10 cellular contexts compared by ENCODE assay signal in genomic region chr2:233480490-233481202, GRCh38.
DNase-seq lines count a peak whose midpoint lies in the region; ATAC-seq and TF ChIP-seq lines count a peak whose summit lies in the region.
"Had no signal": no experiment of that assay in that cellular context is flagged by ENCODE, and none has a peak within 500 bp of the region (broad histone marks: within the 10 kb centered on the region; RNA-seq: fewer than 3 reads in every experiment).

No MANE protein-coding gene starts in this region.

- TF ChIP-seq CTCF in LNCAP (IDR thresholded peaks at IDR 0.05): peak; percentile 63
- peak; percentile 24 for TF ChIP-seq CTCF in astrocyte of the cerebellum (IDR thresholded peaks at IDR 0.05; ENCODE audit: low read depth, low read length, missing control alignments)

- H3K4me3 ChIP-seq in astrocyte of the cerebellum (ENCODE audit: low read depth, low read length): no peak overlapping the region
- no peak overlapping the region for H3K4me3 ChIP-seq in mesenchymal stem cell (ENCODE audit: insufficient read depth in 1 of 2, low read depth in 1 of 2, low read length in 2 of 2)

- no peak overlapping the region for H2BK5ac ChIP-seq in mesenchymal stem cell (ENCODE audit: low read depth, low read length, poor library complexity, severe bottlenecking)

- H2AFZ ChIP-seq in mesenchymal stem cell (ENCODE audit: low read depth, low read length): no peak overlapping the region

- H4K91ac ChIP-seq in mesenchymal stem cell (ENCODE audit: low read length): no peak overlapping the region

- H3K4me2 ChIP-seq in mesenchymal stem cell (ENCODE audit: low read length, poor library complexity, severe bottlenecking): no peak overlapping the region

- peak overlapping the region; percentile 27 for H3K27ac ChIP-seq in mesenchymal stem cell (ENCODE audit: low read length, poor library complexity, severe bottlenecking)

- H2AK5ac ChIP-seq in mesenchymal stem cell (ENCODE audit: low read length, severe bottlenecking): peak overlapping the region; percentile 1

- no peaks in the 10 kb centered on the region for H3K27me3 ChIP-seq in mesenchymal stem cell (ENCODE audit: control insufficient read depth in 1 of 2, insufficient read depth in 1 of 2, low read length in 2 of 2)

- H3K4me1 ChIP-seq in mesenchymal stem cell (ENCODE audit: control insufficient read depth, insufficient read depth, low read depth, low read length): peaks cover 19% of the 10 kb centered on the region

- no peaks in the 10 kb centered on the region for H3K9me3 ChIP-seq in mesenchymal stem cell (ENCODE audit: control insufficient read depth, low read length)

- H3K23ac ChIP-seq in mesenchymal stem cell (ENCODE audit: low read length in 2 of 2): no peak overlapping the region

- H2BK15ac ChIP-seq in mesenchymal stem cell (ENCODE audit: low read depth, poor library complexity, severe bottlenecking): no peak overlapping the region

- no peak overlapping the region for H3K14ac ChIP-seq in mesenchymal stem cell (ENCODE audit: low read length in 2 of 2)

- H3K79me1 ChIP-seq in mesenchymal stem cell (replicated peaks; ENCODE audit: low read length, poor library complexity, severe bottlenecking): peaks cover 3% of the 10 kb centered on the region

- WGBS in mesenchymal stem cell: 92% methylated on average over 20 of the region's 21 CpGs

- in situ Hi-C loops in astrocyte of the cerebellum (cut with HindIII; ENCODE audit: low sequenced_read_pairs): no loop called here
- in situ Hi-C loops in KBM-7 (cut with MboI; ENCODE audit: low pct_unique_long_range_greater_than_20kb, low sequenced_read_pairs): no loop called here

- no peak overlapping the region for H3K9ac ChIP-seq in mesenchymal stem cell (ENCODE audit: low read length)

- H4K8ac ChIP-seq in mesenchymal stem cell (ENCODE audit: low read length): no peak overlapping the region

- no peak overlapping the region for H2BK12ac ChIP-seq in mesenchymal stem cell (ENCODE audit: low read length in 2 of 2)

- no peak overlapping the region for H2BK120ac ChIP-seq in mesenchymal stem cell (ENCODE audit: low read depth, low read length)

- no peak overlapping the region for H3K18ac ChIP-seq in mesenchymal stem cell (ENCODE audit: low read depth in 1 of 2, low read length in 2 of 2)

- no peak for ATAC-seq in GM19463 (IDR thresholded peaks at IDR 0.05; ENCODE audit: unreplicated experiment)
- ATAC-seq: stimulated activated memory B cell treated with anti-CD40 and anti-IgM and Interleukin-4, amounts not matched to agents 10 μg/mL and 1 μg/mL and 100 μg/mL, for 72 hours had no signal

- DNase-seq in A172 (ENCODE audit: low spot score) (peak; percentile 18), astrocyte of the cerebellum (ENCODE audit: low read depth) (peak; percentile 16), mesenchymal stem cell (no peak), KBM-7 (no peak), NK-92 (lab: John Stamatoyannopoulos, UW; ENCODE audit: unreplicated experiment) (no peak), DMS79 treated with DMSO at 0.1 percent for 48 hours (lab: John Stamatoyannopoulos, UW) (no peak)
- DNase-seq: CD4-positive, CD25-positive, alpha-beta regulatory T cell had no signal

- no peak overlapping the region for H3K4ac ChIP-seq in mesenchymal stem cell (ENCODE audit: low read depth in 1 of 2, low read length in 2 of 2)

- H3K36me3 ChIP-seq in mesenchymal stem cell (ENCODE audit: control insufficient read depth in 1 of 2, insufficient read depth in 2 of 2, low read depth in 1 of 2, low read length in 2 of 2): peaks cover 65 to 92% of the 10 kb centered on the region in 2 experiments

Comparison
In these comparisons a context has a peak if more than half of its experiments do, and no peak if none do; other contexts are left out.
1. DNase-seq: peak in A172 (single experiment) and astrocyte of the cerebellum (single experiment); none in mesenchymal stem cell (single experiment), KBM-7 (single experiment), NK-92 (single experiment) and DMS79 treated with DMSO at 0.1 percent for 48 hours (single experiment).